1 cellular context compared by ENCODE assay signal in genomic region chr17:1462164-1463112, GRCh38.
TF ChIP-seq lines count a peak whose summit lies in the region.

No MANE protein-coding gene starts in this region.

TF ChIP-seq in WTC11, 78 proteins besides CTCF, POLR2A, EP300 and RAD21 (continued from another document):
- TF ChIP-seq STAT6 (CRISPR knock-in tag; conservative IDR thresholded peaks at IDR 0.05; ENCODE audit: low read depth) (no peak), ZNF138 (CRISPR knock-in tag; conservative IDR thresholded peaks at IDR 0.05) (no peak), PREB (CRISPR knock-in tag; IDR thresholded peaks at IDR 0.05; ENCODE audit: borderline replicate concordance) (no peak), USF1 (CRISPR knock-in tag; IDR thresholded peaks at IDR 0.05) (no peak), IRF2 (CRISPR knock-in tag; IDR thresholded peaks at IDR 0.05; ENCODE audit: borderline replicate concordance, low read depth) (no peak), TEAD4 (CRISPR knock-in tag; IDR thresholded peaks at IDR 0.05) (no peak)
